Comparison of ENCODE assay signal across 1 cellular context in the genomic region with DNA sequence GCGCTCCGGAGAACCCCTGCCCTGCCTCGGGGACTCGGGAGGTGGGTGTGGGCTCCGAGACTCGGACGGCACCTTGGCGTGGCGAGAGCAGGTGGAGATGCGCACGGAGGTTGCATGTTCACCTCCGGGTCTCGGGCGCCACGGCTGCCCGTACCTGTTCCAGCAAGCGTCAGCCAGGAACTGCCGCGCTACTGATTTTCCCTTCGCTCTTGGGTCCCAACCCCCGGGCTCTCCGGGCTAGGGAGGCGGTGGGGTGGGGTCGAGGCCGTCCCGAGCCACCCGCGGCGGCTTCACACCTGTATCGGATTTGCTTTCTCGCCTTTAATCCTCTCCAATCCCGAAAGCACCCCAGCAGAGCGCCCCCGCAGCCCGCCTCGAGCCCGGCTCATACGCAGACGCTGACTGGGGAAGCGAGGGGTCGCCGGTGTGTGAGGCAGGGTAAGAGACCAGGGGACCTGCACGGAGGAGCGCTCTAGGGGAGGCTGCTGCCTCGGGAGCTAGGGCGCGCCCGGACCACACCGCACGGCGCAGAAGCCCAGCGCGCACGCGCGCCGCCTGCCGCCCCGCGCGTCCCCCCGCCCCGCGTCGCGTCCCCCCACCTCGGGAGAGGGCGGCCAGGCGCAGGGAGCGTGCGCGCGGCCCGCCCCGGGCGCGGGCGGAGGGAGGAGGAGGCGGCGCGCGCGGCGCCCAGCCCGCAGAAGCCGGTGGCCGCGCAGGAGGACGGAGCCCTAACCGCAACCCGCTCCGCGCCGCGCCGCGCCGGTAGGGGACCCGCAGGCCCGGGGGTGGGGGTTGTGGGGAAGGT.
TF ChIP-seq lines count a peak whose summit lies in the region.

A gene with protein sequence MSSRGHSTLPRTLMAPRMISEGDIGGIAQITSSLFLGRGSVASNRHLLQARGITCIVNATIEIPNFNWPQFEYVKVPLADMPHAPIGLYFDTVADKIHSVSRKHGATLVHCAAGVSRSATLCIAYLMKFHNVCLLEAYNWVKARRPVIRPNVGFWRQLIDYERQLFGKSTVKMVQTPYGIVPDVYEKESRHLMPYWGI (plus strand): TSS at position 695 of the 805 bp plus-strand sequence. CDS start 22,382 bp downstream, outside the sequence.

TF ChIP-seq in K562, 482 proteins besides CTCF, POLR2A, EP300 and RAD21 (continued from another document and continues in another):
- TF ChIP-seq, protein P1, sequence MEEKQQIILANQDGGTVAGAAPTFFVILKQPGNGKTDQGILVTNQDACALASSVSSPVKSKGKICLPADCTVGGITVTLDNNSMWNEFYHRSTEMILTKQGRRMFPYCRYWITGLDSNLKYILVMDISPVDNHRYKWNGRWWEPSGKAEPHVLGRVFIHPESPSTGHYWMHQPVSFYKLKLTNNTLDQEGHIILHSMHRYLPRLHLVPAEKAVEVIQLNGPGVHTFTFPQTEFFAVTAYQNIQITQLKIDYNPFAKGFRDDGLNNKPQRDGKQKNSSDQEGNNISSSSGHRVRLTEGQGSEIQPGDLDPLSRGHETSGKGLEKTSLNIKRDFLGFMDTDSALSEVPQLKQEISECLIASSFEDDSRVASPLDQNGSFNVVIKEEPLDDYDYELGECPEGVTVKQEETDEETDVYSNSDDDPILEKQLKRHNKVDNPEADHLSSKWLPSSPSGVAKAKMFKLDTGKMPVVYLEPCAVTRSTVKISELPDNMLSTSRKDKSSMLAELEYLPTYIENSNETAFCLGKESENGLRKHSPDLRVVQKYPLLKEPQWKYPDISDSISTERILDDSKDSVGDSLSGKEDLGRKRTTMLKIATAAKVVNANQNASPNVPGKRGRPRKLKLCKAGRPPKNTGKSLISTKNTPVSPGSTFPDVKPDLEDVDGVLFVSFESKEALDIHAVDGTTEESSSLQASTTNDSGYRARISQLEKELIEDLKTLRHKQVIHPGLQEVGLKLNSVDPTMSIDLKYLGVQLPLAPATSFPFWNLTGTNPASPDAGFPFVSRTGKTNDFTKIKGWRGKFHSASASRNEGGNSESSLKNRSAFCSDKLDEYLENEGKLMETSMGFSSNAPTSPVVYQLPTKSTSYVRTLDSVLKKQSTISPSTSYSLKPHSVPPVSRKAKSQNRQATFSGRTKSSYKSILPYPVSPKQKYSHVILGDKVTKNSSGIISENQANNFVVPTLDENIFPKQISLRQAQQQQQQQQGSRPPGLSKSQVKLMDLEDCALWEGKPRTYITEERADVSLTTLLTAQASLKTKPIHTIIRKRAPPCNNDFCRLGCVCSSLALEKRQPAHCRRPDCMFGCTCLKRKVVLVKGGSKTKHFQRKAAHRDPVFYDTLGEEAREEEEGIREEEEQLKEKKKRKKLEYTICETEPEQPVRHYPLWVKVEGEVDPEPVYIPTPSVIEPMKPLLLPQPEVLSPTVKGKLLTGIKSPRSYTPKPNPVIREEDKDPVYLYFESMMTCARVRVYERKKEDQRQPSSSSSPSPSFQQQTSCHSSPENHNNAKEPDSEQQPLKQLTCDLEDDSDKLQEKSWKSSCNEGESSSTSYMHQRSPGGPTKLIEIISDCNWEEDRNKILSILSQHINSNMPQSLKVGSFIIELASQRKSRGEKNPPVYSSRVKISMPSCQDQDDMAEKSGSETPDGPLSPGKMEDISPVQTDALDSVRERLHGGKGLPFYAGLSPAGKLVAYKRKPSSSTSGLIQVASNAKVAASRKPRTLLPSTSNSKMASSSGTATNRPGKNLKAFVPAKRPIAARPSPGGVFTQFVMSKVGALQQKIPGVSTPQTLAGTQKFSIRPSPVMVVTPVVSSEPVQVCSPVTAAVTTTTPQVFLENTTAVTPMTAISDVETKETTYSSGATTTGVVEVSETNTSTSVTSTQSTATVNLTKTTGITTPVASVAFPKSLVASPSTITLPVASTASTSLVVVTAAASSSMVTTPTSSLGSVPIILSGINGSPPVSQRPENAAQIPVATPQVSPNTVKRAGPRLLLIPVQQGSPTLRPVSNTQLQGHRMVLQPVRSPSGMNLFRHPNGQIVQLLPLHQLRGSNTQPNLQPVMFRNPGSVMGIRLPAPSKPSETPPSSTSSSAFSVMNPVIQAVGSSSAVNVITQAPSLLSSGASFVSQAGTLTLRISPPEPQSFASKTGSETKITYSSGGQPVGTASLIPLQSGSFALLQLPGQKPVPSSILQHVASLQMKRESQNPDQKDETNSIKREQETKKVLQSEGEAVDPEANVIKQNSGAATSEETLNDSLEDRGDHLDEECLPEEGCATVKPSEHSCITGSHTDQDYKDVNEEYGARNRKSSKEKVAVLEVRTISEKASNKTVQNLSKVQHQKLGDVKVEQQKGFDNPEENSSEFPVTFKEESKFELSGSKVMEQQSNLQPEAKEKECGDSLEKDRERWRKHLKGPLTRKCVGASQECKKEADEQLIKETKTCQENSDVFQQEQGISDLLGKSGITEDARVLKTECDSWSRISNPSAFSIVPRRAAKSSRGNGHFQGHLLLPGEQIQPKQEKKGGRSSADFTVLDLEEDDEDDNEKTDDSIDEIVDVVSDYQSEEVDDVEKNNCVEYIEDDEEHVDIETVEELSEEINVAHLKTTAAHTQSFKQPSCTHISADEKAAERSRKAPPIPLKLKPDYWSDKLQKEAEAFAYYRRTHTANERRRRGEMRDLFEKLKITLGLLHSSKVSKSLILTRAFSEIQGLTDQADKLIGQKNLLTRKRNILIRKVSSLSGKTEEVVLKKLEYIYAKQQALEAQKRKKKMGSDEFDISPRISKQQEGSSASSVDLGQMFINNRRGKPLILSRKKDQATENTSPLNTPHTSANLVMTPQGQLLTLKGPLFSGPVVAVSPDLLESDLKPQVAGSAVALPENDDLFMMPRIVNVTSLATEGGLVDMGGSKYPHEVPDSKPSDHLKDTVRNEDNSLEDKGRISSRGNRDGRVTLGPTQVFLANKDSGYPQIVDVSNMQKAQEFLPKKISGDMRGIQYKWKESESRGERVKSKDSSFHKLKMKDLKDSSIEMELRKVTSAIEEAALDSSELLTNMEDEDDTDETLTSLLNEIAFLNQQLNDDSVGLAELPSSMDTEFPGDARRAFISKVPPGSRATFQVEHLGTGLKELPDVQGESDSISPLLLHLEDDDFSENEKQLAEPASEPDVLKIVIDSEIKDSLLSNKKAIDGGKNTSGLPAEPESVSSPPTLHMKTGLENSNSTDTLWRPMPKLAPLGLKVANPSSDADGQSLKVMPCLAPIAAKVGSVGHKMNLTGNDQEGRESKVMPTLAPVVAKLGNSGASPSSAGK (IDR thresholded peaks at IDR 0.05) = peak; percentile 66
- no peak for TF ChIP-seq HDAC2 (IDR thresholded peaks at IDR 0.05)
- TF ChIP-seq ELF1 (tag; IDR thresholded peaks at IDR 0.05) = no peak
- no peak for TF ChIP-seq FOXJ3 (CRISPR knock-in tag; IDR thresholded peaks at IDR 0.05)
- TF ChIP-seq MCM5 (IDR thresholded peaks at IDR 0.05; ENCODE audit: low read depth) = no peak
- no peak for TF ChIP-seq ZNF24 (IDR thresholded peaks at IDR 0.05)
- TF ChIP-seq, protein P2, sequence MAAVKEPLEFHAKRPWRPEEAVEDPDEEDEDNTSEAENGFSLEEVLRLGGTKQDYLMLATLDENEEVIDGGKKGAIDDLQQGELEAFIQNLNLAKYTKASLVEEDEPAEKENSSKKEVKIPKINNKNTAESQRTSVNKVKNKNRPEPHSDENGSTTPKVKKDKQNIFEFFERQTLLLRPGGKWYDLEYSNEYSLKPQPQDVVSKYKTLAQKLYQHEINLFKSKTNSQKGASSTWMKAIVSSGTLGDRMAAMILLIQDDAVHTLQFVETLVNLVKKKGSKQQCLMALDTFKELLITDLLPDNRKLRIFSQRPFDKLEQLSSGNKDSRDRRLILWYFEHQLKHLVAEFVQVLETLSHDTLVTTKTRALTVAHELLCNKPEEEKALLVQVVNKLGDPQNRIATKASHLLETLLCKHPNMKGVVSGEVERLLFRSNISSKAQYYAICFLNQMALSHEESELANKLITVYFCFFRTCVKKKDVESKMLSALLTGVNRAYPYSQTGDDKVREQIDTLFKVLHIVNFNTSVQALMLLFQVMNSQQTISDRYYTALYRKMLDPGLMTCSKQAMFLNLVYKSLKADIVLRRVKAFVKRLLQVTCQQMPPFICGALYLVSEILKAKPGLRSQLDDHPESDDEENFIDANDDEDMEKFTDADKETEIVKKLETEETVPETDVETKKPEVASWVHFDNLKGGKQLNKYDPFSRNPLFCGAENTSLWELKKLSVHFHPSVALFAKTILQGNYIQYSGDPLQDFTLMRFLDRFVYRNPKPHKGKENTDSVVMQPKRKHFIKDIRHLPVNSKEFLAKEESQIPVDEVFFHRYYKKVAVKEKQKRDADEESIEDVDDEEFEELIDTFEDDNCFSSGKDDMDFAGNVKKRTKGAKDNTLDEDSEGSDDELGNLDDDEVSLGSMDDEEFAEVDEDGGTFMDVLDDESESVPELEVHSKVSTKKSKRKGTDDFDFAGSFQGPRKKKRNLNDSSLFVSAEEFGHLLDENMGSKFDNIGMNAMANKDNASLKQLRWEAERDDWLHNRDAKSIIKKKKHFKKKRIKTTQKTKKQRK (IDR thresholded peaks at IDR 0.05; ENCODE audit: borderline replicate concordance, low read depth, low read length) = no peak
- TF ChIP-seq ZSCAN32 (CRISPR knock-in tag; IDR thresholded peaks at IDR 0.05) = no peak
- TF ChIP-seq, protein P3, sequence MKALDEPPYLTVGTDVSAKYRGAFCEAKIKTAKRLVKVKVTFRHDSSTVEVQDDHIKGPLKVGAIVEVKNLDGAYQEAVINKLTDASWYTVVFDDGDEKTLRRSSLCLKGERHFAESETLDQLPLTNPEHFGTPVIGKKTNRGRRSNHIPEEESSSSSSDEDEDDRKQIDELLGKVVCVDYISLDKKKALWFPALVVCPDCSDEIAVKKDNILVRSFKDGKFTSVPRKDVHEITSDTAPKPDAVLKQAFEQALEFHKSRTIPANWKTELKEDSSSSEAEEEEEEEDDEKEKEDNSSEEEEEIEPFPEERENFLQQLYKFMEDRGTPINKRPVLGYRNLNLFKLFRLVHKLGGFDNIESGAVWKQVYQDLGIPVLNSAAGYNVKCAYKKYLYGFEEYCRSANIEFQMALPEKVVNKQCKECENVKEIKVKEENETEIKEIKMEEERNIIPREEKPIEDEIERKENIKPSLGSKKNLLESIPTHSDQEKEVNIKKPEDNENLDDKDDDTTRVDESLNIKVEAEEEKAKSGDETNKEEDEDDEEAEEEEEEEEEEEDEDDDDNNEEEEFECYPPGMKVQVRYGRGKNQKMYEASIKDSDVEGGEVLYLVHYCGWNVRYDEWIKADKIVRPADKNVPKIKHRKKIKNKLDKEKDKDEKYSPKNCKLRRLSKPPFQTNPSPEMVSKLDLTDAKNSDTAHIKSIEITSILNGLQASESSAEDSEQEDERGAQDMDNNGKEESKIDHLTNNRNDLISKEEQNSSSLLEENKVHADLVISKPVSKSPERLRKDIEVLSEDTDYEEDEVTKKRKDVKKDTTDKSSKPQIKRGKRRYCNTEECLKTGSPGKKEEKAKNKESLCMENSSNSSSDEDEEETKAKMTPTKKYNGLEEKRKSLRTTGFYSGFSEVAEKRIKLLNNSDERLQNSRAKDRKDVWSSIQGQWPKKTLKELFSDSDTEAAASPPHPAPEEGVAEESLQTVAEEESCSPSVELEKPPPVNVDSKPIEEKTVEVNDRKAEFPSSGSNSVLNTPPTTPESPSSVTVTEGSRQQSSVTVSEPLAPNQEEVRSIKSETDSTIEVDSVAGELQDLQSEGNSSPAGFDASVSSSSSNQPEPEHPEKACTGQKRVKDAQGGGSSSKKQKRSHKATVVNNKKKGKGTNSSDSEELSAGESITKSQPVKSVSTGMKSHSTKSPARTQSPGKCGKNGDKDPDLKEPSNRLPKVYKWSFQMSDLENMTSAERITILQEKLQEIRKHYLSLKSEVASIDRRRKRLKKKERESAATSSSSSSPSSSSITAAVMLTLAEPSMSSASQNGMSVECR (CRISPR knock-in tag; IDR thresholded peaks at IDR 0.05) = no peak
- no peak for TF ChIP-seq ZNF408 (CRISPR knock-in tag; IDR thresholded peaks at IDR 0.05; ENCODE audit: low read depth)
- peak; percentile 50 for TF ChIP-seq TAF1 (IDR thresholded peaks at IDR 0.05; ENCODE audit: control insufficient read depth, extremely low read depth, insufficient read depth, low read length, severe bottlenecking)
- no peak for TF ChIP-seq TEAD1 (CRISPR knock-in tag; IDR thresholded peaks at IDR 0.05)
- no peak for TF ChIP-seq HNRNPH1 (optimal IDR thresholded peaks at IDR 0.05; ENCODE audit: low read depth, low read length)
- TF ChIP-seq ZNF212 (CRISPR knock-in tag; IDR thresholded peaks at IDR 0.05) = no peak
- TF ChIP-seq POLR2G (IDR thresholded peaks at IDR 0.05; ENCODE audit: low read depth, low read length) = peak; percentile 82
- TF ChIP-seq ZBTB17 (CRISPR knock-in tag; IDR thresholded peaks at IDR 0.05) = no peak
- TF ChIP-seq MYNN (IDR thresholded peaks at IDR 0.05) = no peak
- TF ChIP-seq MYNN (CRISPR knock-in tag; IDR thresholded peaks at IDR 0.05) = no peak
- TF ChIP-seq RBM25 (IDR thresholded peaks at IDR 0.05; ENCODE audit: low read depth, low read length, severe bottlenecking) = no peak
- TF ChIP-seq, protein P4, sequence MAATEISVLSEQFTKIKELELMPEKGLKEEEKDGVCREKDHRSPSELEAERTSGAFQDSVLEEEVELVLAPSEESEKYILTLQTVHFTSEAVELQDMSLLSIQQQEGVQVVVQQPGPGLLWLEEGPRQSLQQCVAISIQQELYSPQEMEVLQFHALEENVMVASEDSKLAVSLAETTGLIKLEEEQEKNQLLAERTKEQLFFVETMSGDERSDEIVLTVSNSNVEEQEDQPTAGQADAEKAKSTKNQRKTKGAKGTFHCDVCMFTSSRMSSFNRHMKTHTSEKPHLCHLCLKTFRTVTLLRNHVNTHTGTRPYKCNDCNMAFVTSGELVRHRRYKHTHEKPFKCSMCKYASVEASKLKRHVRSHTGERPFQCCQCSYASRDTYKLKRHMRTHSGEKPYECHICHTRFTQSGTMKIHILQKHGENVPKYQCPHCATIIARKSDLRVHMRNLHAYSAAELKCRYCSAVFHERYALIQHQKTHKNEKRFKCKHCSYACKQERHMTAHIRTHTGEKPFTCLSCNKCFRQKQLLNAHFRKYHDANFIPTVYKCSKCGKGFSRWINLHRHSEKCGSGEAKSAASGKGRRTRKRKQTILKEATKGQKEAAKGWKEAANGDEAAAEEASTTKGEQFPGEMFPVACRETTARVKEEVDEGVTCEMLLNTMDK (IDR thresholded peaks at IDR 0.05; ENCODE audit: borderline replicate concordance, insufficient read depth, low read depth, low read length, poor library complexity, severe bottlenecking) = peak; percentile 83
- no peak for TF ChIP-seq BCOR (IDR thresholded peaks at IDR 0.05)
- TF ChIP-seq, protein P5, sequence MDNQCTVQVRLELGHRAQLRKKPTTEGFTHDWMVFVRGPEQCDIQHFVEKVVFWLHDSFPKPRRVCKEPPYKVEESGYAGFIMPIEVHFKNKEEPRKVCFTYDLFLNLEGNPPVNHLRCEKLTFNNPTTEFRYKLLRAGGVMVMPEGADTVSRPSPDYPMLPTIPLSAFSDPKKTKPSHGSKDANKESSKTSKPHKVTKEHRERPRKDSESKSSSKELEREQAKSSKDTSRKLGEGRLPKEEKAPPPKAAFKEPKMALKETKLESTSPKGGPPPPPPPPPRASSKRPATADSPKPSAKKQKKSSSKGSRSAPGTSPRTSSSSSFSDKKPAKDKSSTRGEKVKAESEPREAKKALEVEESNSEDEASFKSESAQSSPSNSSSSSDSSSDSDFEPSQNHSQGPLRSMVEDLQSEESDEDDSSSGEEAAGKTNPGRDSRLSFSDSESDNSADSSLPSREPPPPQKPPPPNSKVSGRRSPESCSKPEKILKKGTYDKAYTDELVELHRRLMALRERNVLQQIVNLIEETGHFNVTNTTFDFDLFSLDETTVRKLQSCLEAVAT (IDR thresholded peaks at IDR 0.05) = no peak
- no peak for TF ChIP-seq FOSL1 (tag; conservative IDR thresholded peaks at IDR 0.05)
- TF ChIP-seq ZNF217 (CRISPR knock-in tag; IDR thresholded peaks at IDR 0.05) = no peak
- TF ChIP-seq ZNF282 (CRISPR knock-in tag; IDR thresholded peaks at IDR 0.05) = no peak
- TF ChIP-seq FOXJ2 (tag; IDR thresholded peaks at IDR 0.05) = 0 out of 2 replicates have a peak, but pooled peaks have one; percentile 25
- TF ChIP-seq ZNF766 (CRISPR knock-in tag; conservative IDR thresholded peaks at IDR 0.05) = no peak
